ENCODE assay signal across 18 cellular contexts in the genomic region with DNA sequence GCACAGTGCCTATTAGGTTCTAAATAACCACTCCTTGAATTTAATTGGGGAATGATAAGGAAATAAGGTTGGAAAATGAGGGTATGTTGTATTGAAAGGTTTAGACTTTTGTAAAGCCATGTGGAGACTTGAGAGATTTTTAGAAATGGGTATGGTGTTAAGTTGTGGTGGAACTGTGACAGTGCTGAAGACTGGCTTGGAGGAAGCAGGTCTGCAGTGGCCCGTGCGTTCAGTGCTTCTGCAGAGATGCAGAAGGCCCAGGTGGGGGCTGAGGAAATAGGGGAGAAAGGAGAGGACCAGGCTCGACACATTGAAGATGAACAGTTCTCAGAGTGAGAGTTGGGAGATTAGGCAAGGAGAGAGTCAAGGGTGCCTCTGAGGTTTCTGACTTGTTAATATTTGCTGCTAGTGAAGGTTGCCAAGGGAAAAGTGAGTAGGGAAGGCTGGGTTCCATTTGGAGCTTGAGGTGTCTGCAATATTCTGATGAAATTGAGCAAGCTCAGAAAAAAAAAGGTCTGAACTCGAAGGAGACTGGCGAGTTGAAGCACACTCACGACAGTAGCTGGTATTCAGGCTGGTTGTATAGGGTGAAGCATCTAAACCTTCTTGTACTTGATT. TPM values are rescaled to one million over a fixed set of nuclear protein-coding genes. Genes with fewer than 3 reads are reported as not detected.
A peak's percentile ranks its signal among the peaks of the same experiment; 100 is the strongest.
DNase-seq lines count a peak whose midpoint lies in the region; ATAC-seq and TF ChIP-seq lines count a peak whose summit lies in the region.
"Had no signal": no experiment of that assay in that cellular context is flagged by ENCODE, and none has a peak within 500 bp of the region (broad histone marks: within the 10 kb centered on the region; RNA-seq: fewer than 3 reads in every experiment).

No MANE protein-coding gene starts in this region.

- H3K36me3 ChIP-seq in left lung (peaks cover 0 to 97% of the 10 kb centered on the region in 2 donors), neuronal stem cell (replicated peaks in 1 of 2; ENCODE audit: control insufficient read depth in 2 of 2, insufficient read depth in 2 of 2, low read length in 2 of 2) (peaks cover 42 to 91% of the 10 kb centered on the region in 2 donors)

- WGBS in neuronal stem cell (ENCODE audit: extremely low coverage in 2 of 2, insufficient read length in 2 of 2, insufficient replicate concordance in 1 of 2), 2 donors: no CpG with 5 or more reads among the region's 6 CpGs

- no peak overlapping the region for H3K4ac ChIP-seq in neuronal stem cell (ENCODE audit: low read length)

- H4K91ac ChIP-seq in neuronal stem cell (ENCODE audit: low read depth, low read length, poor library complexity): no peak overlapping the region

- H3K36me3 Mint-ChIP-seq in activated naive CD4-positive, alpha-beta T cell treated with anti-CD3 and anti-CD28 coated beads, Interleukin-2, amount 10 ng/mL, durations not matched to agents 7 days and 5 days: peaks cover 72% of the 10 kb centered on the region
- H3K36me3 Mint-ChIP-seq in activated CD8-positive, alpha-beta T cell treated with anti-CD3 and anti-CD28 coated beads, Interleukin-2, amount 10 ng/mL, durations not matched to agents 7 days and 5 days (ENCODE audit: low read depth): peaks cover 76% of the 10 kb centered on the region
- H3K36me3 Mint-ChIP-seq in stimulated activated naive B cell treated with anti-CD40 and anti-IgM and Interleukin-4, amounts not matched to agents 10 μg/mL and 1 μg/mL and 100 μg/mL, for 72 hours: peaks cover 55 to 57% of the 10 kb centered on the region in 2 donors

- H3K4me3 Mint-ChIP-seq in activated naive CD4-positive, alpha-beta T cell treated with anti-CD3 and anti-CD28 coated beads, Interleukin-2, amount 10 ng/mL, durations not matched to agents 7 days and 5 days: no peak overlapping the region
- no peak overlapping the region for H3K4me3 Mint-ChIP-seq in activated CD8-positive, alpha-beta T cell treated with anti-CD3 and anti-CD28 coated beads, Interleukin-2, amount 10 ng/mL, durations not matched to agents 7 days and 5 days
- H3K4me3 Mint-ChIP-seq in stimulated activated naive B cell treated with anti-CD40 and anti-IgM and Interleukin-4, amounts not matched to agents 10 μg/mL and 1 μg/mL and 100 μg/mL, for 72 hours: no peak overlapping the region

- CTCF ChIA-PET in activated naive CD4-positive, alpha-beta T cell treated with anti-CD3 and anti-CD28 coated beads, Interleukin-2, amount 10 ng/mL, durations not matched to agents 7 days and 5 days (lab: Charles Lee): no interaction called here
- CTCF ChIA-PET in activated CD8-positive, alpha-beta T cell treated with anti-CD3 and anti-CD28 coated beads, Interleukin-2, amount 10 ng/mL, durations not matched to agents 7 days and 5 days (lab: Charles Lee): interaction anchor here (1.0 to 1.3 kb wide), 3 partner anchors 14 to 161 kb away, joined by 3 to 4 read pairs (median 3); no protein-coding TSS in a partner anchor

- no peaks in the 10 kb centered on the region for H3K9me3 ChIP-seq in left lung
- H3K9me3 ChIP-seq in neuronal stem cell (replicated peaks in 1 of 2; ENCODE audit: control insufficient read depth in 2 of 2, insufficient read depth in 1 of 2, low read depth in 1 of 2, low read length in 2 of 2): no peaks in the 10 kb centered on the region
- H3K9me3 ChIP-seq: HAP-1 had no signal

- peaks cover 2% of the 10 kb centered on the region for H3K79me1 ChIP-seq in neuronal stem cell (ENCODE audit: low read depth, low read length)

- no peak overlapping the region for H3K18ac ChIP-seq in neuronal stem cell (ENCODE audit: low read length)

- POLR2A ChIA-PET in activated CD8-positive, alpha-beta T cell treated with anti-CD3 and anti-CD28 coated beads, Interleukin-2, amount 10 ng/mL, durations not matched to agents 7 days and 5 days (lab: Charles Lee): interaction anchor here (1.1 to 1.7 kb wide), 3 partner anchors 12 to 49 kb away, joined by 3 to 5 read pairs (median 3); no protein-coding TSS in a partner anchor

- no peak overlapping the region for H3K4me3 ChIP-seq in left lung
- no peak overlapping the region for H3K4me3 ChIP-seq in neuronal stem cell (ENCODE audit: low read length in 2 of 2)
- H3K4me3 ChIP-seq: HAP-1 had no signal

- TF ChIP-seq CTCF in left lung (IDR thresholded peaks at IDR 0.05): no peak

- no peaks in the 10 kb centered on the region for H3K27me3 Mint-ChIP-seq in activated naive CD4-positive, alpha-beta T cell treated with anti-CD3 and anti-CD28 coated beads, Interleukin-2, amount 10 ng/mL, durations not matched to agents 7 days and 5 days
- no peaks in the 10 kb centered on the region for H3K27me3 Mint-ChIP-seq in activated CD8-positive, alpha-beta T cell treated with anti-CD3 and anti-CD28 coated beads, Interleukin-2, amount 10 ng/mL, durations not matched to agents 7 days and 5 days (ENCODE audit: low read depth)
- H3K27me3 Mint-ChIP-seq in stimulated activated naive B cell treated with anti-CD40 and anti-IgM and Interleukin-4, amounts not matched to agents 10 μg/mL and 1 μg/mL and 100 μg/mL, for 72 hours: no peaks in the 10 kb centered on the region

- peak overlapping the region; percentile 3 for H3K27ac Mint-ChIP-seq in activated naive CD4-positive, alpha-beta T cell treated with anti-CD3 and anti-CD28 coated beads, Interleukin-2, amount 10 ng/mL, durations not matched to agents 7 days and 5 days
- peak overlapping the region; percentile 66 for H3K27ac Mint-ChIP-seq in activated CD8-positive, alpha-beta T cell treated with anti-CD3 and anti-CD28 coated beads, Interleukin-2, amount 10 ng/mL, durations not matched to agents 7 days and 5 days
- H3K27ac Mint-ChIP-seq in stimulated activated naive B cell treated with anti-CD40 and anti-IgM and Interleukin-4, amounts not matched to agents 10 μg/mL and 1 μg/mL and 100 μg/mL, for 72 hours: peak overlapping the region; percentile 43

- H2BK12ac ChIP-seq in neuronal stem cell (ENCODE audit: low read length): no peak overlapping the region

- H3K23ac ChIP-seq in neuronal stem cell (ENCODE audit: low read depth, low read length, poor library complexity): no peak overlapping the region

- no peak overlapping the region for H3K14ac ChIP-seq in neuronal stem cell (ENCODE audit: low read length)

- intact Hi-C loops in left lung (cut with DNase I): no loop called here

- H3K4me1 Mint-ChIP-seq in activated naive CD4-positive, alpha-beta T cell treated with anti-CD3 and anti-CD28 coated beads, Interleukin-2, amount 10 ng/mL, durations not matched to agents 7 days and 5 days: peaks cover 4% of the 10 kb centered on the region
- peaks cover 12% of the 10 kb centered on the region for H3K4me1 Mint-ChIP-seq in activated CD8-positive, alpha-beta T cell treated with anti-CD3 and anti-CD28 coated beads, Interleukin-2, amount 10 ng/mL, durations not matched to agents 7 days and 5 days (ENCODE audit: low read depth)
- peaks cover 0 to 4% of the 10 kb centered on the region in 2 donors for H3K4me1 Mint-ChIP-seq in stimulated activated naive B cell treated with anti-CD40 and anti-IgM and Interleukin-4, amounts not matched to agents 10 μg/mL and 1 μg/mL and 100 μg/mL, for 72 hours

- no peak overlapping the region for H2AK5ac ChIP-seq in neuronal stem cell (ENCODE audit: low read depth, low read length)

- H3K4me1 ChIP-seq in left lung (no peaks in the 10 kb centered on the region), neuronal stem cell (ENCODE audit: control insufficient read depth in 2 of 2, insufficient read depth in 1 of 2, low read depth in 1 of 2, low read length in 2 of 2) (no peaks in the 10 kb centered on the region)
- H3K4me1 ChIP-seq: HAP-1 had no signal

- H3K9ac ChIP-seq in neuronal stem cell (ENCODE audit: low read depth, low read length, poor library complexity): no peak overlapping the region
- H3K9ac ChIP-seq: KMS-11 had no signal

- H2BK5ac ChIP-seq in neuronal stem cell (ENCODE audit: low read length): no peak overlapping the region

- no peak overlapping the region for H2BK120ac ChIP-seq in neuronal stem cell (ENCODE audit: low read depth, low read length)

- no peak overlapping the region for H3K4me2 ChIP-seq in neuronal stem cell (ENCODE audit: insufficient read depth, low read length, poor library complexity, severe bottlenecking)
- H3K4me2 ChIP-seq: KMS-11 had no signal

- no peak overlapping the region for H2AFZ ChIP-seq in neuronal stem cell (ENCODE audit: low read length)

- ATAC-seq in activated CD8-positive, alpha-beta T cell treated with anti-CD3 and anti-CD28 coated beads, Interleukin-2, amount 10 ng/mL, durations not matched to agents 7 days and 5 days: no peak
- ATAC-seq in left lung: peak; percentile 33
- no peak for ATAC-seq in stimulated activated naive B cell treated with anti-CD40 and anti-IgM and Interleukin-4, amounts not matched to agents 10 μg/mL and 1 μg/mL and 100 μg/mL, for 72 hours (replicated peaks)
- ATAC-seq: HepG2 had no signal

- no peaks in the 10 kb centered on the region for H3K9me3 Mint-ChIP-seq in activated naive CD4-positive, alpha-beta T cell treated with anti-CD3 and anti-CD28 coated beads, Interleukin-2, amount 10 ng/mL, durations not matched to agents 7 days and 5 days
- no peaks in the 10 kb centered on the region for H3K9me3 Mint-ChIP-seq in activated CD8-positive, alpha-beta T cell treated with anti-CD3 and anti-CD28 coated beads, Interleukin-2, amount 10 ng/mL, durations not matched to agents 7 days and 5 days (ENCODE audit: insufficient read depth)
- no peaks in the 10 kb centered on the region for H3K9me3 Mint-ChIP-seq in stimulated activated naive B cell treated with anti-CD40 and anti-IgM and Interleukin-4, amounts not matched to agents 10 μg/mL and 1 μg/mL and 100 μg/mL, for 72 hours

- H2BK15ac ChIP-seq in neuronal stem cell (ENCODE audit: low read length): no peak overlapping the region

- H3K27ac ChIP-seq in left lung (no peak overlapping the region), neuronal stem cell (replicated peaks; ENCODE audit: low read length) (no peak overlapping the region)
- H3K27ac ChIP-seq: KMS-11 had no signal

- H3K27me3 ChIP-seq in left lung: no peaks in the 10 kb centered on the region
- H3K27me3 ChIP-seq in neuronal stem cell (ENCODE audit: control insufficient read depth in 3 of 3, insufficient read depth in 3 of 3, low read depth in 1 of 3, low read length in 3 of 3): no peaks in the 10 kb centered on the region

- DNase-seq in activated naive CD4-positive, alpha-beta T cell treated with anti-CD3 and anti-CD28 coated beads, Interleukin-2, amount 10 ng/mL, durations not matched to agents 7 days and 5 days: no peak
- DNase-seq in activated naive CD4-positive, alpha-beta T cell treated with anti-CD3 and anti-CD28 coated beads, Interleukin-2, amount 50 U/mL, for 16 hours: no peak
- no peak for DNase-seq in activated CD8-positive, alpha-beta T cell treated with anti-CD3 and anti-CD28 coated beads, Interleukin-2, amount 10 ng/mL, durations not matched to agents 7 days and 5 days
- DNase-seq in left lung: no peak
- no peak for DNase-seq in stimulated activated naive B cell treated with anti-CD40 and anti-IgM and Interleukin-4, amounts not matched to agents 10 μg/mL and 1 μg/mL and 100 μg/mL, for 72 hours
- no peak for DNase-seq in SHP77 (lab: John Stamatoyannopoulos, UW)
- DNase-seq in DMS153 (lab: John Stamatoyannopoulos, UW): no peak
- no peak for DNase-seq in neuronal stem cell (ENCODE audit: low spot score)
- DNase-seq: ACHN, EL, NCI-H1092 treated with DMSO at 0.1 percent for 48 hours, NCI-H187, NCI-H446 treated with DMSO at 0.1 percent for 48 hours, NCI-H774 had no signal

- no peak overlapping the region for H4K8ac ChIP-seq in neuronal stem cell (ENCODE audit: low read depth, low read length)

RNA-seq across cellular contexts. Expression of a gene that starts 25.5 kb away (rescaled TPM):
- total RNA-seq in activated CD8-positive, alpha-beta T cell treated with anti-CD3 and anti-CD28 coated beads, Interleukin-2, amount 10 ng/mL, durations not matched to agents 7 days and 5 days: under 1 TPM in 1 of 2 experiments, not detected in 1; 0.05 TPM
- total RNA-seq in left lung: not detected
- not detected for polyA plus RNA-seq in neuronal stem cell (2013, experiment 1 of 2)
- polyA plus RNA-seq in neuronal stem cell (2013, experiment 2 of 2): not detected
- total RNA-seq: HepG2, MCF 10A had no signal
- polyA plus RNA-seq: HepG2 had no signal

RNA-seq across cellular contexts. Expression of a gene that starts 30.6 kb away (rescaled TPM):
- total RNA-seq in activated CD8-positive, alpha-beta T cell treated with anti-CD3 and anti-CD28 coated beads, Interleukin-2, amount 10 ng/mL, durations not matched to agents 7 days and 5 days: 10 to 100 TPM; 47.2 to 50.5 TPM
- 10 to 100 TPM; 25.0 to 29.4 TPM for total RNA-seq in left lung
- 11.9 TPM for polyA plus RNA-seq in neuronal stem cell (2013, experiment 1 of 2)
- 11.6 TPM for polyA plus RNA-seq in neuronal stem cell (2013, experiment 2 of 2)

Comparison
In these comparisons a context has a peak if more than half of its experiments do, and no peak if none do; other contexts are left out.
1. H3K27ac Mint-ChIP-seq: peak in every context shown above with its lines; median percentile 66 in activated CD8-positive, alpha-beta T cell treated with anti-CD3 and anti-CD28 coated beads, Interleukin-2, amount 10 ng/mL, durations not matched to agents 7 days and 5 days; 43 in stimulated activated naive B cell treated with anti-CD40 and anti-IgM and Interleukin-4, amounts not matched to agents 10 μg/mL and 1 μg/mL and 100 μg/mL, for 72 hours; 3 in activated naive CD4-positive, alpha-beta T cell treated with anti-CD3 and anti-CD28 coated beads, Interleukin-2, amount 10 ng/mL, durations not matched to agents 7 days and 5 days.